In genomic region chr16:62869837-62870236, GRCh38 we compare ENCODE assay signal across 18 cellular contexts.
DNase-seq lines count a peak whose midpoint lies in the region; ATAC-seq and TF ChIP-seq lines count a peak whose summit lies in the region.
"Had no signal": no experiment of that assay in that cellular context is flagged by ENCODE, and none has a peak within 500 bp of the region (broad histone marks: within the 10 kb centered on the region; RNA-seq: fewer than 3 reads in every experiment).

No MANE protein-coding gene starts in this region.

- no peak for TF ChIP-seq CTCF in GM12865 (IDR thresholded peaks at IDR 0.05; ENCODE audit: insufficient read depth, low read depth, low read length, missing control alignments)
- TF ChIP-seq CTCF in OCI-LY3 (IDR thresholded peaks at IDR 0.05; ENCODE audit: low read depth, low read length), result no peak
- TF ChIP-seq CTCF in HFFc6 (IDR thresholded peaks at IDR 0.05), result no peak

- peaks cover 17% of the 10 kb centered on the region for H3K4me1 ChIP-seq in OCI-LY3 (ENCODE audit: low read length)

- DNase-seq in GM12865 (ENCODE audit: low read depth), result peak; percentile 67
- no peak for DNase-seq in globus pallidus (ENCODE audit: low spot score)
- DNase-seq in HCEC 1CT, result no peak
- DNase-seq in HFFc6, result no peak
- no peak for DNase-seq in MV-4-11 (lab: John Stamatoyannopoulos, UW)
- DNase-seq: CD4-positive, alpha-beta T cell; DND-41; GDM1; NCI-H1436; NCI-H2029 treated with DMSO at 0.1 percent for 48 hours; NCI-H2227 treated with DMSO at 0.1 percent for 48 hours; NCI-H524 treated with DMSO at 0.1 percent for 48 hours; PC-9; T-helper 9 cell had no signal

- H3K36me3 Mint-ChIP-seq in HFFc6 (ENCODE audit: low read depth), result no peaks in the 10 kb centered on the region

- no peaks in the 10 kb centered on the region for H3K27me3 ChIP-seq in OCI-LY3 (ENCODE audit: low read depth, low read length)

- peak overlapping the region; percentile 66 for H3K4me2 ChIP-seq in OCI-LY3 (ENCODE audit: low read length)
- H3K4me2 ChIP-seq: PC-9 had no signal

- no peaks in the 10 kb centered on the region for H3K4me1 Mint-ChIP-seq in HFFc6 (ENCODE audit: low read depth)

- H2AFZ ChIP-seq in OCI-LY3 (ENCODE audit: low read depth, low read length), result 0 out of 2 replicates have a peak overlapping the region, but pooled peaks have one; percentile 11
- H2AFZ ChIP-seq: PC-9 had no signal

- no peaks in the 10 kb centered on the region for H3K79me2 ChIP-seq in OCI-LY3 (ENCODE audit: low read length)

- ATAC-seq in GM18870 (IDR thresholded peaks at IDR 0.05; ENCODE audit: unreplicated experiment) (peak; percentile 64), HG03025 (IDR thresholded peaks at IDR 0.05; ENCODE audit: low FRiP score, unreplicated experiment) (peak; percentile 59)

- H3K9me3 ChIP-seq in OCI-LY3 (ENCODE audit: insufficient read depth, low read length), result no peaks in the 10 kb centered on the region
- H3K9me3 ChIP-seq: HAP-1 had no signal

- no peaks in the 10 kb centered on the region for H3K27me3 Mint-ChIP-seq in HFFc6 (ENCODE audit: insufficient read depth)
- H3K27me3 Mint-ChIP-seq: CD4-positive, alpha-beta T cell had no signal

- peak overlapping the region; percentile 34 for H3K27ac ChIP-seq in OCI-LY3 (ENCODE audit: low read length)
- H3K27ac ChIP-seq: PC-9 had no signal

- H4K20me1 ChIP-seq in OCI-LY3 (ENCODE audit: insufficient read depth, low read length), result no peaks in the 10 kb centered on the region

- H3K27ac Mint-ChIP-seq in HFFc6, result no peak overlapping the region
- H3K27ac Mint-ChIP-seq: CD4-positive, alpha-beta T cell had no signal

- no peak overlapping the region for H3K4me3 Mint-ChIP-seq in HFFc6
- H3K4me3 Mint-ChIP-seq: CD4-positive, alpha-beta T cell had no signal

- peaks cover 30% of the 10 kb centered on the region for H3K9me3 Mint-ChIP-seq in HFFc6

- H3K36me3 ChIP-seq in OCI-LY3 (replicated peaks; ENCODE audit: low read depth, low read length), result no peaks in the 10 kb centered on the region
- H3K36me3 ChIP-seq: HAP-1 had no signal

- H3K9ac ChIP-seq in OCI-LY3 (ENCODE audit: low read length), result peak overlapping the region; percentile 9; the same call in 1 of the 2 replicates

- peak overlapping the region; percentile 34; the same call in 1 of the 2 replicates for H3K4me3 ChIP-seq in GM12865 (ENCODE audit: low read depth, low read length)
- peak overlapping the region; percentile 31 for H3K4me3 ChIP-seq in OCI-LY3 (ENCODE audit: low read length)
- H3K4me3 ChIP-seq: HAP-1, PC-9 had no signal
